ENCODE assay signal across 16 cellular contexts in the genomic region with DNA sequence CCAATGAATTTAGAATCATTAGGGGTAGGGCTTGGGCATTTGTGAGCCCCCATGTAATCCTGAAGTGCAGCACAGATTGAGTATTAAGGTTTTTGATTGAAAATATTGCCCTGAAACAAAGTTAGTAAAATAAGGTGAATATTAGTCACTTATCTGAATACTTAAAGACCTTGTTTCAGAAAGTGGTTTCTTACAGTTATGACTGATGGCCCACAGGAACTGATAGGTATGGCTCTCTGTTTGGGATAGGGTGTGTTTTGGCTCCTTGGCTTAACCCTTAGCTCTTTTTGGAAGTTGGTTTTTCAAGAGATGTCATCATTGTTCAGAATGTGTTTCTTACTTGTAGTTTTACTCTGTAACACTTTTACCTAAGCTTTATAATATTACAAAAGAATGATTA.
DNase-seq lines count a peak whose midpoint lies in the region; ATAC-seq and FAIRE-seq lines count a peak whose summit lies in the region.
"Had no signal": no experiment of that assay in that cellular context is flagged by ENCODE, and none has a peak within 500 bp of the region (broad histone marks: within the 10 kb centered on the region; RNA-seq: fewer than 3 reads in every experiment).

No MANE protein-coding gene starts in this region.

- FAIRE-seq in GM19239 (lab: Jason Lieb, UNC) (peak; percentile 18), RCC 7860 (lab: Jason Lieb, UNC) (no peak)

- ATAC-seq in GM18499 (IDR thresholded peaks at IDR 0.05; ENCODE audit: insufficient read depth, unreplicated experiment) (peak; percentile 35), HG02610 (IDR thresholded peaks at IDR 0.05; ENCODE audit: unreplicated experiment) (peak; percentile 57), HG03342 (IDR thresholded peaks at IDR 0.05; ENCODE audit: unreplicated experiment) (peak; percentile 48)
- ATAC-seq: activated CD8-positive, alpha-beta T cell treated with anti-CD3 and anti-CD28 coated beads for 36 hours; left colon had no signal

- DNase-seq in GM19239 (ENCODE audit: insufficient read length, low spot score) (no peak), DMS79 (lab: John Stamatoyannopoulos, UW) (no peak), GOT3 (lab: John Stamatoyannopoulos, UW) (no peak), RCC 7860 (ENCODE audit: low spot score) (no peak), NCI-H1105 treated with DMSO at 0.1 percent for 48 hours (lab: John Stamatoyannopoulos, UW) (no peak)
- DNase-seq: activated CD8-positive, alpha-beta T cell treated with anti-CD3 and anti-CD28 coated beads for 36 hours; activated effector memory CD4-positive, alpha-beta T cell treated with Interleukin-2 at 50 U/mL for 16 hours; Caco-2; GF-D8; left colon; NK-92 treated with Interleukin-12 subunit alpha and Interleukin-12 subunit beta, amount 100 ng/mL, for 24 hours; ovary; SHP77 had no signal
